ENCODE assay signal across 8 cellular contexts in the genomic region with DNA sequence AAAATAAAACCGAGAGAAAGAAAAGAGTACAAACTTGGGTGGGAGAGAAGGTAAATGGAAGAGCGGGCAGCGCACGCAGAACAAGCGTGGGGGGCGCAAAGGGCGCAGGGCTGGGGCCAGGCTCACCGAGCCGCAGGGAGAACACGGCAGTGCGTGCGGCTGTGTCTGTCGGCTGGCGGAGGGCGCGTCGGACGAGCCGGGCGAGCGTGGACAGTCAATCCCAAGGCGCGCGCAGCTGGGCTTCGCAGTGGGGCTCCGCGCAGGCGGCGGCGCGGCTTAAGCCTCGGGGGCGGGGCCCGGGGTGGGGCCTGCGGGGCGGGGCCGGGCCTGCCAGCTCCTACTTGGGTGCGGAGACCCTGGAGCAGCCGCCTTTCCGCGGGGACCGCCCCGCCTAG. TPM values are rescaled to one million over a fixed set of nuclear protein-coding genes. Genes with fewer than 3 reads are reported as not detected.
A peak's percentile ranks its signal among the peaks of the same experiment; 100 is the strongest.
DNase-seq lines count a peak whose midpoint lies in the region; ATAC-seq and TF ChIP-seq lines count a peak whose summit lies in the region.

A gene with protein sequence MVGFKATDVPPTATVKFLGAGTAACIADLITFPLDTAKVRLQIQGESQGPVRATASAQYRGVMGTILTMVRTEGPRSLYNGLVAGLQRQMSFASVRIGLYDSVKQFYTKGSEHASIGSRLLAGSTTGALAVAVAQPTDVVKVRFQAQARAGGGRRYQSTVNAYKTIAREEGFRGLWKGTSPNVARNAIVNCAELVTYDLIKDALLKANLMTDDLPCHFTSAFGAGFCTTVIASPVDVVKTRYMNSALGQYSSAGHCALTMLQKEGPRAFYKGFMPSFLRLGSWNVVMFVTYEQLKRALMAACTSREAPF (minus strand): TSS at position 249 of the 395 bp plus-strand sequence. CDS start 4,465 bp downstream, outside the sequence.

- intact Hi-C loops in A673 (cut with micrococcal nuclease; ENCODE audit: unreplicated experiment) = no loop called here

- peaks cover 38% of the 10 kb centered on the region for H3K36me3 ChIP-seq in A673 (ENCODE audit: insufficient read depth, low read length, poor library complexity, severe bottlenecking)

- POLR2A ChIA-PET in A673 (lab: Charles Lee; ENCODE audit: low non-redundant PET) = interaction anchor here (1.1 kb wide), 1 partner anchor 12 kb away, joined by 4 read pairs; no protein-coding TSS in a partner anchor

- H3K9me3 Mint-ChIP-seq in chondrocyte (ENCODE audit: low read depth) = no peaks in the 10 kb centered on the region

- no peaks in the 10 kb centered on the region for H3K36me3 Mint-ChIP-seq in chondrocyte (ENCODE audit: low read depth)

- no peaks in the 10 kb centered on the region for H3K27me3 Mint-ChIP-seq in chondrocyte (ENCODE audit: low read depth)

- CTCF ChIA-PET in A673 (lab: Charles Lee) = interaction anchor here (0.9 kb wide), 1 partner anchor 273 kb away, joined by 5 read pairs; no protein-coding TSS in a partner anchor

- H3K4me3 Mint-ChIP-seq in chondrocyte (ENCODE audit: unreplicated experiment) = peak within 1 kb of the TSS; percentile 95

- peaks cover 24% of the 10 kb centered on the region for H3K4me1 ChIP-seq in A673 (ENCODE audit: insufficient read depth, low read length, poor library complexity, severe bottlenecking)

- BruUV-seq in A673 (replicated peaks; lab: Mats Ljungman, UMichigan) = no TSS peak

- DNase-seq in A673 (ENCODE audit: low spot score) (peak; percentile 96), NCI-H345 (lab: John Stamatoyannopoulos, UW) (peak; percentile 94), chondrocyte (ENCODE audit: low spot score) (peak; percentile 93)
- peak; percentile 59 to 87 (median 70) for DNase-seq in stimulated activated CD4-positive, alpha-beta T cell treated with anti-CD3 and anti-CD28 coated beads, Interleukin-1b, Interleukin-23, amount 100 ng/mL, for 24 hours (ENCODE audit: low read depth in 4 of 4, low spot score in 1 of 4)

- peaks cover 39% of the 10 kb centered on the region for H3K4me1 Mint-ChIP-seq in chondrocyte (ENCODE audit: low read depth)

- H3K27me3 ChIP-seq in A673 (replicated peaks; ENCODE audit: insufficient read depth, low read depth, low read length, poor library complexity) = no peaks in the 10 kb centered on the region
- no peaks in the 10 kb centered on the region for H3K27me3 ChIP-seq in layer of hippocampus (ENCODE audit: control insufficient read depth, insufficient read depth, low read length)

- H3K4me3 ChIP-seq in A673 (ENCODE audit: low read depth, low read length, poor library complexity, severe bottlenecking) = peak within 1 kb of the TSS; percentile 71

- no peak for TF ChIP-seq CTCF in A673 (conservative IDR thresholded peaks at IDR 0.05; ENCODE audit: low read depth, low read length)
- no peak for TF ChIP-seq CTCF in chondrocyte (IDR thresholded peaks at IDR 0.05)

- ATAC-seq in GM18868 (IDR thresholded peaks at IDR 0.05; ENCODE audit: unreplicated experiment) (peak; percentile 45), HG03103 (IDR thresholded peaks at IDR 0.05; ENCODE audit: low read depth, unreplicated experiment) (peak; percentile 39)
- peak; percentile 70 to 73 for ATAC-seq in activated CD4-positive, CD25-positive, alpha-beta regulatory T cell treated with anti-CD3 and anti-CD28 coated beads, Interleukin-2, amount 50 U/mL, for 24 hours

- H3K9me3 ChIP-seq in A673 (ENCODE audit: low read depth, low read length, poor library complexity, severe bottlenecking) = no peaks in the 10 kb centered on the region

- H3K27ac Mint-ChIP-seq in chondrocyte (ENCODE audit: unreplicated experiment) = peak within 1 kb of the TSS; percentile 97

- peak within 1 kb of the TSS; percentile 92 for H3K27ac ChIP-seq in A673 (ENCODE audit: low read depth, low read length, poor library complexity, severe bottlenecking)
- peak within 1 kb of the TSS; percentile 88 for H3K27ac ChIP-seq in layer of hippocampus (ENCODE audit: low read depth, low read length)

RNA-seq across cellular contexts. Expression of the gene that starts here (rescaled TPM):
- 88.5 and 106 TPM in 2 replicates for total RNA-seq in A673 (2021)
- 10.4 to 47.2 TPM (median 41.0 TPM) in 3 replicates for total RNA-seq in chondrocyte

Comparison
In these comparisons a context has a peak if more than half of its experiments do, and no peak if none do; other contexts are left out.
1. Peak in every context shown above with its lines: DNase-seq, ATAC-seq, H3K4me3 ChIP-seq and H3K27ac ChIP-seq.